ENCODE assay signal across 8 cellular contexts in the genomic region with DNA sequence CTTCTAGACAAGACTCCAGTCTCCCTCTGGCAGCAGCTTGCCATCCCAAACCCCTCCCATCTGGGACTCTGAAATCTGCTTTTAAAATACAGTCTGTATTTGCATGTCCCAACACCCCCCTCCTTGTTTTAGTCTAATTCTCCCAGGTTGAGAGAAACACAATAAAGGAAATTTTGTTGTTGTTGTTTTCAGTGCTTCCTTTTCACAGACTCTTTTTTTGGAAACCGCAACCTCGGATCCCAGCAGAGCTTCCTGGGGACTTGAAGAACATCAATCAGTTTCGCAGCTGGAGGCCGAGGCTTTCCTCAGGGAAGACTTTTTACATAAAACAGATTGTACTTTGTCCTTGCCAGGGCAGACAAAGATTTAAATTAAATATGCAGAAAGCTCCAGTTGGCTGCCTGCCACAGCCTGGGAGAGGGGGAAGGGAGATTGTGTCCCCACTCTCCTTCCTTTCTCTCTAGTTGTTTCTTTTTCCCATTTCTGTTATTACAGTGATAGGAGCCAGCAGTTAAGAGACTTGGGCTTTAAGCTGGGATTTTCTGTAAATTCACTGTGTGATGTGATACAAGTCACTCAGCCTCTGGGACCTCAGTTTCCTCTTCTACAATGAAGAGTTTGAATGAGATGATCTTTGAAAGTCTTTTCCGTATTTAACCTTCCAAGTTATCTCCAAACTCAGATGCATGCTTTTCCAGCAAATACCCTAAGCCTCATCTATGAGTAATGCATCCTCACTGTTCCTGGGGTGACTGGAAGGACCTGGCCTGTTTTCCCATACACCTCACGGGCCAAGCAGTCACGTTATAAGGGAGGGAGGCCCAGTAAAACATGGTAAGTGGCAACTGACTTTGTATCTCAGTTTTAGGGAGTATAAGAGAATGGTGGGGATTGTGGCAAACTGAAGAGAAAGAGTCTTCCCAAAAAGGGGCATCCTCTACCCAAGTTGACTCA.
A peak's percentile ranks its signal among the peaks of the same experiment; 100 is the strongest.
DNase-seq lines count a peak whose midpoint lies in the region; ATAC-seq and TF ChIP-seq lines count a peak whose summit lies in the region.
"Had no signal": no experiment of that assay in that cellular context is flagged by ENCODE, and none has a peak within 500 bp of the region (broad histone marks: within the 10 kb centered on the region; RNA-seq: fewer than 3 reads in every experiment).

No MANE protein-coding gene starts in this region.

- H3K36me3 Mint-ChIP-seq in activated CD8-positive, alpha-beta T cell treated with anti-CD3 and anti-CD28 coated beads for 36 hours (ENCODE audit: low read depth), result no peaks in the 10 kb centered on the region

- intact Hi-C loops in stomach (cut with DNase I; ENCODE audit: low total_unique reads), result no loop called here
- intact Hi-C loops in activated CD8-positive, alpha-beta T cell treated with anti-CD3 and anti-CD28 coated beads for 36 hours (cut with micrococcal nuclease), result no loop called here

- H3K27ac ChIP-seq in stomach, result peak overlapping the region; percentile 69 to 91 (median 89)

- H3K27me3 Mint-ChIP-seq in activated CD8-positive, alpha-beta T cell treated with anti-CD3 and anti-CD28 coated beads for 36 hours, result no peaks in the 10 kb centered on the region

- peak; percentile 46 for TF ChIP-seq EP300 in stomach (IDR thresholded peaks at IDR 0.05)

- POLR2A ChIA-PET in activated CD8-positive, alpha-beta T cell treated with anti-CD3 and anti-CD28 coated beads for 36 hours (lab: Charles Lee), result interaction anchor here (1.0 kb wide), 1 partner anchor 9 kb away, joined by 3 read pairs; no protein-coding TSS in a partner anchor

- no peaks in the 10 kb centered on the region for H3K36me3 ChIP-seq in stomach
- H3K36me3 ChIP-seq: SJSA1 had no signal

- CTCF ChIA-PET in activated CD8-positive, alpha-beta T cell treated with anti-CD3 and anti-CD28 coated beads for 36 hours (lab: Charles Lee), result interaction anchor here (1.0 to 3.2 kb wide), 4 partner anchors 9 to 556 kb away, joined by 3 to 19 read pairs (median 4); no protein-coding TSS in a partner anchor

- peaks cover 37 to 47% (median 39%) of the 10 kb centered on the region in 4 donors for H3K4me1 ChIP-seq in stomach

- WGBS in stomach, 5 donors, result 25 to 33% (median 26%) methylated on average over 7 of the region's 7 CpGs

- ATAC-seq in activated CD8-positive, alpha-beta T cell treated with anti-CD3 and anti-CD28 coated beads for 36 hours, result no peak

- no peak for TF ChIP-seq CTCF in stomach (IDR thresholded peaks at IDR 0.05)
- no peak for TF ChIP-seq CTCF in activated CD8-positive, alpha-beta T cell treated with anti-CD3 and anti-CD28 coated beads for 36 hours (IDR thresholded peaks at IDR 0.05)

- no peak overlapping the region for H3K4me3 Mint-ChIP-seq in activated CD8-positive, alpha-beta T cell treated with anti-CD3 and anti-CD28 coated beads for 36 hours

- no peak overlapping the region for H3K4me3 ChIP-seq in stomach
- H3K4me3 ChIP-seq: SJSA1 had no signal

- no peaks in the 10 kb centered on the region for H3K9me3 ChIP-seq in stomach
- H3K9me3 ChIP-seq: SJSA1 had no signal

- no peaks in the 10 kb centered on the region for H3K27me3 ChIP-seq in stomach
- H3K27me3 ChIP-seq: SJSA1 had no signal

- TF ChIP-seq POLR2A in stomach (IDR thresholded peaks at IDR 0.05), result no peak

- H3K9me3 Mint-ChIP-seq in activated CD8-positive, alpha-beta T cell treated with anti-CD3 and anti-CD28 coated beads for 36 hours, result no peaks in the 10 kb centered on the region

- no peak overlapping the region for H3K27ac Mint-ChIP-seq in activated CD8-positive, alpha-beta T cell treated with anti-CD3 and anti-CD28 coated beads for 36 hours

- peak; percentile 89 for DNase-seq in NCI-H1092 treated with DMSO at 0.1 percent for 48 hours (lab: John Stamatoyannopoulos, UW)
- DNase-seq in astrocyte of the hippocampus (ENCODE audit: low read depth, low spot score), result peak; percentile 88
- peak; percentile 76 for DNase-seq in iPS-NIHi11 (ENCODE audit: low spot score)
- DNase-seq in stomach, result peak; percentile 78
- no peak for DNase-seq in MV-4-11 (lab: John Stamatoyannopoulos, UW)
- no peak for DNase-seq in activated CD8-positive, alpha-beta T cell treated with anti-CD3 and anti-CD28 coated beads for 36 hours
- no peak for DNase-seq in CD1c-positive myeloid dendritic cell (ENCODE audit: extremely low spot score)

- peaks cover 21% of the 10 kb centered on the region for H3K4me1 Mint-ChIP-seq in activated CD8-positive, alpha-beta T cell treated with anti-CD3 and anti-CD28 coated beads for 36 hours (ENCODE audit: low read depth)

Comparison
In these comparisons a context has a peak if more than half of its experiments do, and no peak if none do; other contexts are left out.
1. DNase-seq: peak in NCI-H1092 treated with DMSO at 0.1 percent for 48 hours (single experiment), astrocyte of the hippocampus (single experiment), iPS-NIHi11 (single experiment) and stomach (single experiment); none in MV-4-11 (single experiment), activated CD8-positive, alpha-beta T cell treated with anti-CD3 and anti-CD28 coated beads for 36 hours (single experiment) and CD1c-positive myeloid dendritic cell (single experiment).